In the genomic region with DNA sequence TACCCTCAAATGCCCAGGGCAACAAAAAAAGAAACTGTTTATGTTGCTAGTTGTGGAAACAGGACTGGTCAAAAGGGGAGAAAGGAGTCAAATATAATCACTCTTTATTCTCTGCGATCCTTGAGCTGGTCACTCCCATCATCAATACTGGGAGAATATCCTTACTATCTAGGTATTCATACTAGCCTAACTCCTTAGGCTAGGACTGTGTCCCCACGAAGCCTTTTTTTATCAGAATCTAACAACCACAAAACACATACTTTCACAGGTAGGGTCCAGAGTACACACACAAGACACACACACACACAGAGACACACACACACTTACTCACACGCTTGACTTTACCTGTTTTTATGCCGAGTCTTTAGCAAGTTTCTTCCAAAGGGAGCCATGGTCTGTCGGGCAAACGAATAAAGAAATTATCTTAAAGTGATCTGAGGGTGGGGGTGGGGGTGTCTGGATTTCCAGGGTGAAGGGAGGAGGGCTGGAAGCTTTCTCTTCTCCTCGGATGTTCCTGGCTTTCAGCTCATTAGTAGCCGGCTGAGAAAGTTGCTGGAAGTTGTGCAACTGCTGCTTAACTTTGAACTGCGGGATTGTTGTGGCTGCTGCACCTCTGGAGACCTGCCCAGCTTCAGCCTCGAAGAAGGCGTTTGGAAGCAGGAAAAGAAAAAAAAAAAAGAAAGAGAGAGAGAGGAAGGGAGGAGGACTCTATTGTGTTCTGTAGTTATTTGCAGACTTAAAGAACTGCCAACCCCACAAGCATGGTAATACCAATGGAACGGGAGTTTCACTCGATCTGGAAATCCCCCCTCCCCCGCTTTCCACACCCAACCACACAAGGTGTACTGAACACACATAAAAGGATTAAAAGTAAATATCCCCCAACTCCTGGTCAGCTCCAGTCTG, we compare ENCODE assay signal across 1 cellular context.
TF ChIP-seq lines count a peak whose summit lies in the region.

A gene (minus strand): TSS at position 600 of the 906 bp plus-strand sequence. CDS start 208 bp downstream, at position 392.

TF ChIP-seq in HEK293, 187 proteins besides CTCF, POLR2A, EP300 and RAD21 (continued from another document and continues in another):
- TF ChIP-seq, protein P1, sequence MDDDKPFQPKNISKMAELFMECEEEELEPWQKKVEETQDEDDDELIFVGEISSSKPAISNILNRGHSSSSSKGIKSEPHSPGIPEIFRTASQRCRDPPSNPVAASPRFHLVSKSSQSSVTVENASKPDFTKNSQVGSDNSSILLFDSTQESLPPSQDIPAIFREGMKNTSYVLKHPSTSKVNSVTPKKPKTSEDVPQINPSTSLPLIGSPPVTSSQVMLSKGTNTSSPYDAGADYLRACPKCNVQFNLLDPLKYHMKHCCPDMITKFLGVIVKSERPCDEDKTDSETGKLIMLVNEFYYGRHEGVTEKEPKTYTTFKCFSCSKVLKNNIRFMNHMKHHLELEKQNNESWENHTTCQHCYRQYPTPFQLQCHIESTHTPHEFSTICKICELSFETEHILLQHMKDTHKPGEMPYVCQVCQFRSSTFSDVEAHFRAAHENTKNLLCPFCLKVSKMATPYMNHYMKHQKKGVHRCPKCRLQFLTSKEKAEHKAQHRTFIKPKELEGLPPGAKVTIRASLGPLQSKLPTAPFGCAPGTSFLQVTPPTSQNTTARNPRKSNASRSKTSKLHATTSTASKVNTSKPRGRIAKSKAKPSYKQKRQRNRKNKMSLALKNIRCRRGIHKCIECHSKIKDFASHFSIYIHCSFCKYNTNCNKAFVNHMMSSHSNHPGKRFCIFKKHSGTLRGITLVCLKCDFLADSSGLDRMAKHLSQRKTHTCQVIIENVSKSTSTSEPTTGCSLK (tag by site-specific recombination; IDR thresholded peaks at IDR 0.05): no peak
- TF ChIP-seq, protein P2, sequence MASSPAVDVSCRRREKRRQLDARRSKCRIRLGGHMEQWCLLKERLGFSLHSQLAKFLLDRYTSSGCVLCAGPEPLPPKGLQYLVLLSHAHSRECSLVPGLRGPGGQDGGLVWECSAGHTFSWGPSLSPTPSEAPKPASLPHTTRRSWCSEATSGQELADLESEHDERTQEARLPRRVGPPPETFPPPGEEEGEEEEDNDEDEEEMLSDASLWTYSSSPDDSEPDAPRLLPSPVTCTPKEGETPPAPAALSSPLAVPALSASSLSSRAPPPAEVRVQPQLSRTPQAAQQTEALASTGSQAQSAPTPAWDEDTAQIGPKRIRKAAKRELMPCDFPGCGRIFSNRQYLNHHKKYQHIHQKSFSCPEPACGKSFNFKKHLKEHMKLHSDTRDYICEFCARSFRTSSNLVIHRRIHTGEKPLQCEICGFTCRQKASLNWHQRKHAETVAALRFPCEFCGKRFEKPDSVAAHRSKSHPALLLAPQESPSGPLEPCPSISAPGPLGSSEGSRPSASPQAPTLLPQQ (tag by site-specific recombination; IDR thresholded peaks at IDR 0.05): 0 out of 2 replicates have a peak, but pooled peaks have one; percentile 54
- TF ChIP-seq ZNF169 (tag by site-specific recombination; IDR thresholded peaks at IDR 0.05): no peak
- TF ChIP-seq, protein P3, sequence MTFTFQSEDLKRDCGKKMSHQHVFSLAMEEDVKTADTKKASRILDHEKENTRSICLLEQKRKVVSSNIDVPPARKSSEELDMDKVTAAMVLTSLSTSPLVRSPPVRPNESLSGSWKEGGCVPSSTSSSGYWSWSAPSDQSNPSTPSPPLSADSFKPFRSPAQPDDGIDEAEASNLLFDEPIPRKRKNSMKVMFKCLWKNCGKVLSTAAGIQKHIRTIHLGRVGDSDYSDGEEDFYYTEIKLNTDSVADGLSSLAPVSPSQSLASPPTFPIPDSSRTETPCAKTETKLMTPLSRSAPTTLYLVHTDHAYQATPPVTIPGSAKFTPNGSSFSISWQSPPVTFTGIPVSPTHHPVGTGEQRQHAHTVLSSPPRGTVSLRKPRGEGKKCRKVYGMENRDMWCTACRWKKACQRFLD (tag by site-specific recombination; IDR thresholded peaks at IDR 0.05): no peak
- TF ChIP-seq ZSCAN30 (tag by site-specific recombination; IDR thresholded peaks at IDR 0.05): peak; percentile 32; the same call in 1 of the 2 replicates
- no peak for TF ChIP-seq ZNF843 (tag by site-specific recombination; IDR thresholded peaks at IDR 0.05)
- 0 out of 2 replicates have a peak, but pooled peaks have one; percentile 31 for TF ChIP-seq ZNF10 (tag by site-specific recombination; IDR thresholded peaks at IDR 0.05)
- peak; percentile 23; the same call in 1 of the 2 replicates for TF ChIP-seq ZNF366 (tag by site-specific recombination; conservative IDR thresholded peaks at IDR 0.05)
- no peak for TF ChIP-seq ZNF571 (tag by site-specific recombination; IDR thresholded peaks at IDR 0.05)
- 0 out of 2 replicates have a peak, but pooled peaks have one; percentile 19 for TF ChIP-seq WT1 (tag by site-specific recombination; IDR thresholded peaks at IDR 0.05)
- TF ChIP-seq ZNF76 (tag by site-specific recombination; IDR thresholded peaks at IDR 0.05; ENCODE audit: borderline replicate concordance, low read depth): no peak
- TF ChIP-seq ZBTB48 (tag by site-specific recombination; IDR thresholded peaks at IDR 0.05): no peak
- TF ChIP-seq, protein P4, sequence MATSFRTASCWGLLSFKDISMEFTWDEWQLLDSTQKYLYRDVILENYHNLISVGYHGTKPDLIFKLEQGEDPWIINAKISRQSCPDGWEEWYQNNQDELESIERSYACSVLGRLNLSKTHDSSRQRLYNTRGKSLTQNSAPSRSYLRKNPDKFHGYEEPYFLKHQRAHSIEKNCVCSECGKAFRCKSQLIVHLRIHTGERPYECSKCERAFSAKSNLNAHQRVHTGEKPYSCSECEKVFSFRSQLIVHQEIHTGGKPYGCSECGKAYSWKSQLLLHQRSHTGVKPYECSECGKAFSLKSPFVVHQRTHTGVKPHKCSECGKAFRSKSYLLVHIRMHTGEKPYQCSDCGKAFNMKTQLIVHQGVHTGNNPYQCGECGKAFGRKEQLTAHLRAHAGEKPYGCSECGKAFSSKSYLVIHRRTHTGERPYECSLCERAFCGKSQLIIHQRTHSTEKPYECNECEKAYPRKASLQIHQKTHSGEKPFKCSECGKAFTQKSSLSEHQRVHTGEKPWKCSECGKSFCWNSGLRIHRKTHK (tag by site-specific recombination; IDR thresholded peaks at IDR 0.05): no peak
- TF ChIP-seq ZNF324 (tag by site-specific recombination; IDR thresholded peaks at IDR 0.05): no peak
- peak; percentile 54 for TF ChIP-seq GLIS1 (tag by site-specific recombination; IDR thresholded peaks at IDR 0.05)
- TF ChIP-seq ZFP69B (tag by site-specific recombination; IDR thresholded peaks at IDR 0.05): peak; percentile 38; the same call in 1 of the 2 replicates
- TF ChIP-seq, protein P5, sequence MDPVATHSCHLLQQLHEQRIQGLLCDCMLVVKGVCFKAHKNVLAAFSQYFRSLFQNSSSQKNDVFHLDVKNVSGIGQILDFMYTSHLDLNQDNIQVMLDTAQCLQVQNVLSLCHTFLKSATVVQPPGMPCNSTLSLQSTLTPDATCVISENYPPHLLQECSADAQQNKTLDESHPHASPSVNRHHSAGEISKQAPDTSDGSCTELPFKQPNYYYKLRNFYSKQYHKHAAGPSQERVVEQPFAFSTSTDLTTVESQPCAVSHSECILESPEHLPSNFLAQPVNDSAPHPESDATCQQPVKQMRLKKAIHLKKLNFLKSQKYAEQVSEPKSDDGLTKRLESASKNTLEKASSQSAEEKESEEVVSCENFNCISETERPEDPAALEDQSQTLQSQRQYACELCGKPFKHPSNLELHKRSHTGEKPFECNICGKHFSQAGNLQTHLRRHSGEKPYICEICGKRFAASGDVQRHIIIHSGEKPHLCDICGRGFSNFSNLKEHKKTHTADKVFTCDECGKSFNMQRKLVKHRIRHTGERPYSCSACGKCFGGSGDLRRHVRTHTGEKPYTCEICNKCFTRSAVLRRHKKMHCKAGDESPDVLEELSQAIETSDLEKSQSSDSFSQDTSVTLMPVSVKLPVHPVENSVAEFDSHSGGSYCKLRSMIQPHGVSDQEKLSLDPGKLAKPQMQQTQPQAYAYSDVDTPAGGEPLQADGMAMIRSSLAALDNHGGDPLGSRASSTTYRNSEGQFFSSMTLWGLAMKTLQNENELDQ (tag by site-specific recombination; IDR thresholded peaks at IDR 0.05; ENCODE audit: low read depth): no peak
- TF ChIP-seq, protein P6, sequence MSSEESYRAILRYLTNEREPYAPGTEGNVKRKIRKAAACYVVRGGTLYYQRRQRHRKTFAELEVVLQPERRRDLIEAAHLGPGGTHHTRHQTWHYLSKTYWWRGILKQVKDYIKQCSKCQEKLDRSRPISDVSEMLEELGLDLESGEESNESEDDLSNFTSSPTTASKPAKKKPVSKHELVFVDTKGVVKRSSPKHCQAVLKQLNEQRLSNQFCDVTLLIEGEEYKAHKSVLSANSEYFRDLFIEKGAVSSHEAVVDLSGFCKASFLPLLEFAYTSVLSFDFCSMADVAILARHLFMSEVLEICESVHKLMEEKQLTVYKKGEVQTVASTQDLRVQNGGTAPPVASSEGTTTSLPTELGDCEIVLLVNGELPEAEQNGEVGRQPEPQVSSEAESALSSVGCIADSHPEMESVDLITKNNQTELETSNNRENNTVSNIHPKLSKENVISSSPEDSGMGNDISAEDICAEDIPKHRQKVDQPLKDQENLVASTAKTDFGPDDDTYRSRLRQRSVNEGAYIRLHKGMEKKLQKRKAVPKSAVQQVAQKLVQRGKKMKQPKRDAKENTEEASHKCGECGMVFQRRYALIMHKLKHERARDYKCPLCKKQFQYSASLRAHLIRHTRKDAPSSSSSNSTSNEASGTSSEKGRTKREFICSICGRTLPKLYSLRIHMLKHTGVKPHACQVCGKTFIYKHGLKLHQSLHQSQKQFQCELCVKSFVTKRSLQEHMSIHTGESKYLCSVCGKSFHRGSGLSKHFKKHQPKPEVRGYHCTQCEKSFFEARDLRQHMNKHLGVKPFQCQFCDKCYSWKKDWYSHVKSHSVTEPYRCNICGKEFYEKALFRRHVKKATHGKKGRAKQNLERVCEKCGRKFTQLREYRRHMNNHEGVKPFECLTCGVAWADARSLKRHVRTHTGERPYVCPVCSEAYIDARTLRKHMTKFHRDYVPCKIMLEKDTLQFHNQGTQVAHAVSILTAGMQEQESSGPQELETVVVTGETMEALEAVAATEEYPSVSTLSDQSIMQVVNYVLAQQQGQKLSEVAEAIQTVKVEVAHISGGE (tag by site-specific recombination; conservative IDR thresholded peaks at IDR 0.05; ENCODE audit: low read depth): peak; percentile 81
- 0 out of 2 replicates have a peak, but pooled peaks have one; percentile 31 for TF ChIP-seq ZXDB (tag by site-specific recombination; IDR thresholded peaks at IDR 0.05)
- no peak for TF ChIP-seq ZNF510 (tag by site-specific recombination; IDR thresholded peaks at IDR 0.05; ENCODE audit: insufficient replicate concordance)
- TF ChIP-seq, protein P7, sequence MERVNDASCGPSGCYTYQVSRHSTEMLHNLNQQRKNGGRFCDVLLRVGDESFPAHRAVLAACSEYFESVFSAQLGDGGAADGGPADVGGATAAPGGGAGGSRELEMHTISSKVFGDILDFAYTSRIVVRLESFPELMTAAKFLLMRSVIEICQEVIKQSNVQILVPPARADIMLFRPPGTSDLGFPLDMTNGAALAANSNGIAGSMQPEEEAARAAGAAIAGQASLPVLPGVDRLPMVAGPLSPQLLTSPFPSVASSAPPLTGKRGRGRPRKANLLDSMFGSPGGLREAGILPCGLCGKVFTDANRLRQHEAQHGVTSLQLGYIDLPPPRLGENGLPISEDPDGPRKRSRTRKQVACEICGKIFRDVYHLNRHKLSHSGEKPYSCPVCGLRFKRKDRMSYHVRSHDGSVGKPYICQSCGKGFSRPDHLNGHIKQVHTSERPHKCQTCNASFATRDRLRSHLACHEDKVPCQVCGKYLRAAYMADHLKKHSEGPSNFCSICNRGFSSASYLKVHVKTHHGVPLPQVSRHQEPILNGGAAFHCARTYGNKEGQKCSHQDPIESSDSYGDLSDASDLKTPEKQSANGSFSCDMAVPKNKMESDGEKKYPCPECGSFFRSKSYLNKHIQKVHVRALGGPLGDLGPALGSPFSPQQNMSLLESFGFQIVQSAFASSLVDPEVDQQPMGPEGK (tag by site-specific recombination; IDR thresholded peaks at IDR 0.05): peak; percentile 62
- TF ChIP-seq, protein P8, sequence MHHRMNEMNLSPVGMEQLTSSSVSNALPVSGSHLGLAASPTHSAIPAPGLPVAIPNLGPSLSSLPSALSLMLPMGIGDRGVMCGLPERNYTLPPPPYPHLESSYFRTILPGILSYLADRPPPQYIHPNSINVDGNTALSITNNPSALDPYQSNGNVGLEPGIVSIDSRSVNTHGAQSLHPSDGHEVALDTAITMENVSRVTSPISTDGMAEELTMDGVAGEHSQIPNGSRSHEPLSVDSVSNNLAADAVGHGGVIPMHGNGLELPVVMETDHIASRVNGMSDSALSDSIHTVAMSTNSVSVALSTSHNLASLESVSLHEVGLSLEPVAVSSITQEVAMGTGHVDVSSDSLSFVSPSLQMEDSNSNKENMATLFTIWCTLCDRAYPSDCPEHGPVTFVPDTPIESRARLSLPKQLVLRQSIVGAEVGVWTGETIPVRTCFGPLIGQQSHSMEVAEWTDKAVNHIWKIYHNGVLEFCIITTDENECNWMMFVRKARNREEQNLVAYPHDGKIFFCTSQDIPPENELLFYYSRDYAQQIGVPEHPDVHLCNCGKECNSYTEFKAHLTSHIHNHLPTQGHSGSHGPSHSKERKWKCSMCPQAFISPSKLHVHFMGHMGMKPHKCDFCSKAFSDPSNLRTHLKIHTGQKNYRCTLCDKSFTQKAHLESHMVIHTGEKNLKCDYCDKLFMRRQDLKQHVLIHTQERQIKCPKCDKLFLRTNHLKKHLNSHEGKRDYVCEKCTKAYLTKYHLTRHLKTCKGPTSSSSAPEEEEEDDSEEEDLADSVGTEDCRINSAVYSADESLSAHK (tag by site-specific recombination; IDR thresholded peaks at IDR 0.05): peak; percentile 62; the same call in 1 of the 2 replicates
- peak; percentile 89 for TF ChIP-seq ZBTB8A (tag by site-specific recombination; IDR thresholded peaks at IDR 0.05)
- TF ChIP-seq, protein P9, sequence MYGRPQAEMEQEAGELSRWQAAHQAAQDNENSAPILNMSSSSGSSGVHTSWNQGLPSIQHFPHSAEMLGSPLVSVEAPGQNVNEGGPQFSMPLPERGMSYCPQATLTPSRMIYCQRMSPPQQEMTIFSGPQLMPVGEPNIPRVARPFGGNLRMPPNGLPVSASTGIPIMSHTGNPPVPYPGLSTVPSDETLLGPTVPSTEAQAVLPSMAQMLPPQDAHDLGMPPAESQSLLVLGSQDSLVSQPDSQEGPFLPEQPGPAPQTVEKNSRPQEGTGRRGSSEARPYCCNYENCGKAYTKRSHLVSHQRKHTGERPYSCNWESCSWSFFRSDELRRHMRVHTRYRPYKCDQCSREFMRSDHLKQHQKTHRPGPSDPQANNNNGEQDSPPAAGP (tag by site-specific recombination; IDR thresholded peaks at IDR 0.05): no peak
- TF ChIP-seq ZNF707 (tag by site-specific recombination; IDR thresholded peaks at IDR 0.05): no peak
- 0 out of 2 replicates have a peak, but pooled peaks have one; percentile 42 for TF ChIP-seq MZF1 (tag by site-specific recombination; IDR thresholded peaks at IDR 0.05; ENCODE audit: borderline replicate concordance)
- peak; percentile 47; the same call in 1 of the 2 replicates for TF ChIP-seq PRDM1 (tag by site-specific recombination; IDR thresholded peaks at IDR 0.05)
- TF ChIP-seq SP2 (tag by site-specific recombination; IDR thresholded peaks at IDR 0.05): no peak
- TF ChIP-seq KLF9 (tag by site-specific recombination; IDR thresholded peaks at IDR 0.05; ENCODE audit: low read depth): no peak
- TF ChIP-seq, protein P10, sequence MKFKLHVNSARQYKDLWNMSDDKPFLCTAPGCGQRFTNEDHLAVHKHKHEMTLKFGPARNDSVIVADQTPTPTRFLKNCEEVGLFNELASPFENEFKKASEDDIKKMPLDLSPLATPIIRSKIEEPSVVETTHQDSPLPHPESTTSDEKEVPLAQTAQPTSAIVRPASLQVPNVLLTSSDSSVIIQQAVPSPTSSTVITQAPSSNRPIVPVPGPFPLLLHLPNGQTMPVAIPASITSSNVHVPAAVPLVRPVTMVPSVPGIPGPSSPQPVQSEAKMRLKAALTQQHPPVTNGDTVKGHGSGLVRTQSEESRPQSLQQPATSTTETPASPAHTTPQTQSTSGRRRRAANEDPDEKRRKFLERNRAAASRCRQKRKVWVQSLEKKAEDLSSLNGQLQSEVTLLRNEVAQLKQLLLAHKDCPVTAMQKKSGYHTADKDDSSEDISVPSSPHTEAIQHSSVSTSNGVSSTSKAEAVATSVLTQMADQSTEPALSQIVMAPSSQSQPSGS (tag by site-specific recombination; IDR thresholded peaks at IDR 0.05; ENCODE audit: low read depth): no peak
- TF ChIP-seq ZNF24 (tag by site-specific recombination; IDR thresholded peaks at IDR 0.05): no peak
